20 cellular contexts compared by ENCODE assay signal in genomic region chr3:40720351-40720750, GRCh38.
"Had no signal": no experiment of that assay in that cellular context is flagged by ENCODE, and none has a peak within 500 bp of the region (broad histone marks: within the 10 kb centered on the region; RNA-seq: fewer than 3 reads in every experiment).

No MANE protein-coding gene starts in this region.

- ATAC-seq: activated CD8-positive, alpha-beta T cell treated with anti-CD3 and anti-CD28 coated beads for 36 hours had no signal

- H3K4me3 ChIP-seq: ascending aorta, body of pancreas, breast epithelium had no signal

- H3K27ac Mint-ChIP-seq: activated CD8-positive, alpha-beta T cell treated with anti-CD3 and anti-CD28 coated beads for 36 hours; activated naive CD4-positive, alpha-beta T cell treated with anti-CD3 and anti-CD28 coated beads, Interleukin-2, amount 50 U/mL, for 24 hours; activated naive CD8-positive, alpha-beta T cell treated with anti-CD3 and anti-CD28 coated beads, Interleukin-2, amount 10 ng/mL, durations not matched to agents 7 days and 5 days; activated T-helper 2 cell treated with anti-CD3 and anti-CD28 coated beads, Interferon-gamma antibody, Interleukin-2, Interleukin-4, amounts not matched to agents 10 μg/mL and 5 μg/mL and 100 μg/mL, durations not matched to agents 14 hours and 24 hours and 36 hours had no signal

- H3K9me3 ChIP-seq: ascending aorta, body of pancreas, breast epithelium had no signal

- H3K4me1 ChIP-seq: ascending aorta, breast epithelium had no signal

- H3K27ac ChIP-seq: ascending aorta, body of pancreas, breast epithelium, WERI-Rb-1 had no signal

- H3K36me3 ChIP-seq: ascending aorta, breast epithelium, WERI-Rb-1 had no signal

- H3K36me3 Mint-ChIP-seq: activated naive CD4-positive, alpha-beta T cell treated with anti-CD3 and anti-CD28 coated beads, Interleukin-2, amount 50 U/mL, for 24 hours; activated naive CD8-positive, alpha-beta T cell treated with anti-CD3 and anti-CD28 coated beads, Interleukin-2, amount 10 ng/mL, durations not matched to agents 7 days and 5 days had no signal

- H3K9me3 Mint-ChIP-seq: activated CD8-positive, alpha-beta T cell treated with anti-CD3 and anti-CD28 coated beads for 36 hours; activated naive CD4-positive, alpha-beta T cell treated with anti-CD3 and anti-CD28 coated beads, Interleukin-2, amount 50 U/mL, for 24 hours; activated naive CD8-positive, alpha-beta T cell treated with anti-CD3 and anti-CD28 coated beads, Interleukin-2, amount 10 ng/mL, durations not matched to agents 7 days and 5 days; activated T-helper 2 cell treated with anti-CD3 and anti-CD28 coated beads, Interferon-gamma antibody, Interleukin-2, Interleukin-4, amounts not matched to agents 10 μg/mL and 5 μg/mL and 100 μg/mL, durations not matched to agents 14 hours and 24 hours and 36 hours had no signal

- H3K27me3 ChIP-seq: ascending aorta, body of pancreas, breast epithelium had no signal

- DNase-seq: activated CD4-positive, alpha-beta T cell treated with anti-CD3 and anti-CD28 coated beads for 1 hour; activated CD4-positive, alpha-beta T cell treated with anti-CD3 and anti-CD28 coated beads for 48 hours; activated CD4-positive, CD25-positive, alpha-beta regulatory T cell; activated CD8-positive, alpha-beta T cell treated with anti-CD3 and anti-CD28 coated beads for 36 hours; activated gamma-delta T cell; activated naive CD4-positive, alpha-beta T cell treated with Interleukin-2 at 50 U/mL for 16 hours; activated naive CD8-positive, alpha-beta T cell treated with anti-CD3 and anti-CD28 coated beads, Interleukin-2, amount 10 ng/mL, durations not matched to agents 7 days and 5 days; activated T-cell treated with anti-CD3 and anti-CD28 coated beads, Interleukin-2, amount 50 U/mL, for 1 hour; NCI-H1417 treated with DMSO at 0.1 percent for 48 hours; Right ventricle myocardium superior; SW 1271; T-helper 1 cell; T-helper 2 cell; T-helper 9 cell had no signal

- H3K4me3 Mint-ChIP-seq: activated CD8-positive, alpha-beta T cell treated with anti-CD3 and anti-CD28 coated beads for 36 hours; activated naive CD4-positive, alpha-beta T cell treated with anti-CD3 and anti-CD28 coated beads, Interleukin-2, amount 50 U/mL, for 24 hours; activated naive CD8-positive, alpha-beta T cell treated with anti-CD3 and anti-CD28 coated beads, Interleukin-2, amount 10 ng/mL, durations not matched to agents 7 days and 5 days had no signal

- H3K4me1 Mint-ChIP-seq: activated naive CD4-positive, alpha-beta T cell treated with anti-CD3 and anti-CD28 coated beads, Interleukin-2, amount 50 U/mL, for 24 hours; activated naive CD8-positive, alpha-beta T cell treated with anti-CD3 and anti-CD28 coated beads, Interleukin-2, amount 10 ng/mL, durations not matched to agents 7 days and 5 days had no signal
